In genomic region chr4:48791313-48791712, GRCh38 we compare ENCODE assay signal across 23 cellular contexts.
"Had no signal": no experiment of that assay in that cellular context is flagged by ENCODE, and none has a peak within 500 bp of the region (broad histone marks: within the 10 kb centered on the region; RNA-seq: fewer than 3 reads in every experiment).

No MANE protein-coding gene starts in this region.

- H3K36me3 ChIP-seq: neural progenitor cell, ovary, sigmoid colon, stomach, thoracic aorta, thyroid gland, transverse colon, upper lobe of right lung, uterus had no signal

- H3K4me3 ChIP-seq: neural progenitor cell, ovary, psoas muscle, sigmoid colon, stomach, thoracic aorta, thyroid gland, transverse colon, upper lobe of right lung, uterus had no signal

- H3K9me3 ChIP-seq: ovary, psoas muscle, sigmoid colon, stomach, thoracic aorta, thyroid gland, transverse colon, upper lobe of right lung, uterus had no signal

- H3K4me1 ChIP-seq: parathyroid adenoma, psoas muscle, stomach, thyroid gland, upper lobe of right lung, uterus had no signal

- DNase-seq: naive thymus-derived CD4-positive, alpha-beta T cell; natural killer cell; occipital lobe; ovary; posterior cingulate gyrus; psoas muscle; right cardiac atrium; sigmoid colon; stimulated activated CD4-positive, alpha-beta T cell treated with anti-CD3 and anti-CD28 coated beads, Interleukin-15, amount 100 ng/mL, for 24 hours; stimulated activated CD4-positive, alpha-beta T cell treated with anti-CD3 and anti-CD28 coated beads, Interleukin-2, amount 100 ng/mL, for 24 hours; stimulated activated CD4-positive, alpha-beta T cell treated with anti-CD3 and anti-CD28 coated beads, Interleukin-2, amount 100 ng/mL, for 48 hours; stimulated activated CD4-positive, alpha-beta T cell treated with anti-CD3 and anti-CD28 coated beads, Interleukin-4, amount 100 ng/mL, for 24 hours; stimulated activated naive B cell treated with anti-CD40 and anti-IgM and Interleukin-4, amounts not matched to agents 10 μg/mL and 1 μg/mL and 100 μg/mL, for 72 hours; stimulated activated naive CD4-positive, alpha-beta T cell treated with Interleukin-2 at 50 U/mL for 16 hours; stomach; thyroid gland; transverse colon; upper lobe of right lung; uterus had no signal

- H3K27me3 ChIP-seq: neural progenitor cell, ovary, sigmoid colon, stomach, thyroid gland, transverse colon, upper lobe of right lung, uterus had no signal

- ATAC-seq: naive thymus-derived CD4-positive, alpha-beta T cell; natural killer cell; psoas muscle; right cardiac atrium; stimulated activated effector memory CD8-positive, alpha-beta T cell treated with anti-CD3 and anti-CD28 coated beads, Interleukin-12 subunit alpha, Interleukin-12 subunit beta, amount 100 ng/mL, for 72 hours; stimulated activated naive B cell treated with anti-CD40 and anti-IgM and Interleukin-4, amounts not matched to agents 10 μg/mL and 1 μg/mL and 100 μg/mL, for 72 hours; upper lobe of right lung had no signal

- H3K27ac ChIP-seq: neural progenitor cell, ovary, parathyroid adenoma, psoas muscle, stomach, thyroid gland, transverse colon, upper lobe of right lung had no signal
